10 cellular contexts compared by ENCODE assay signal in the genomic region with DNA sequence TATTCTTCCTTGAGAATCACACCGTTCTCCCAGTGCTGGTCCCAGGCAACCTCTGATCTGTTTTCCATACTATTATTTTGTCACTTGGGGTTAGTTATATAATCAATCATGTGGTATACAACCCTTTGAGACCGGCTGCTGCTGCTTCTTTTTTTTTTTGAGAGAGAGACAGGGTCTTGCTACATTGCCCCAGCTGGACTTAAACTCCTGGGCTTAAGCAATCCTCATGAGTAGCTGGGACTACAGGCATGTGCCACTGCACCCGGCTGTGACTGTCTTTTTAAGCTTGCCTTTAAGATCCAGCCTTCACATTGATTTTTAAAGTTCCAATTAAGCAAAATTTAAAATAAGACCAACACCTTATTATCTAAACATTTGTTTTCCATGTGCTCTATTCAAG.
"Had no signal": no experiment of that assay in that cellular context is flagged by ENCODE, and none has a peak within 500 bp of the region (broad histone marks: within the 10 kb centered on the region; RNA-seq: fewer than 3 reads in every experiment).

No MANE protein-coding gene starts in this region.

- H3K4me3 ChIP-seq: GM23248, GM23338, HAP-1 had no signal

- DNase-seq: GM23248, GOT3, H7, H9, HCEC 1CT, HFFc6 had no signal

- H3K4me2 ChIP-seq: GM23338 had no signal

- FAIRE-seq: H1, H54 had no signal

- H3K36me3 ChIP-seq: HAP-1 had no signal

- ATAC-seq: GM23338 had no signal

- H3K9ac ChIP-seq: GM23248 had no signal

- H3K4me1 ChIP-seq: HAP-1 had no signal

- H3K9me3 ChIP-seq: HAP-1 had no signal

- H2AFZ ChIP-seq: GM23248 had no signal

- H3K27ac ChIP-seq: GM23248 had no signal
